11 cellular contexts compared by ENCODE assay signal in the genomic region with DNA sequence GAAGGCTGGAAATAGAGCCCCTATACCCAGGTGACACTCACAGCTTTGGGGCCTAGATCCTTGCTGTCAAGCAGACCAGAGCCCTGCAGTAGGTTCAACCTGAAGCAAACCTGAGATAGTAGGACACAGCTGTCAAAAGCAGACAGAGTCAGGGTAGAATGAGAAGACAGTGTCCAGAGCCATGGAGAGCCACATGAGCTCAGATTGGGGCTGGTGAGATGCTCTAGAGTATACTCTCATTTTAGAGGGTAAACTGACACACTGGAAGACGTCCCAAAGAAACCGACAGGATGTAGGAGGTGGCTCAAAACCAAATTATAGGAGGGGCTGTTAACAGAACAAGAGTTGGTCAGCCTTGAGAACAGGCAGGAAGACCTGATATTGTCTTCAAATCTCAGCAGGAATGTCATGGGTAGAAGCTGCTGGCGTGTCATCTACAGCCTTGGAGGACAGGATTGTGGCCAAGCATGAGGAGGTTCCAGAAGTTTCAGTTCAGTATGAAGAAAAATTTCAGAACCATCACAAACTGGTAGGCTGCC.
DNase-seq lines count a peak whose midpoint lies in the region; ATAC-seq and TF ChIP-seq lines count a peak whose summit lies in the region.
"Had no signal": no experiment of that assay in that cellular context is flagged by ENCODE, and none has a peak within 500 bp of the region (broad histone marks: within the 10 kb centered on the region; RNA-seq: fewer than 3 reads in every experiment).

No MANE protein-coding gene starts in this region.

- in situ Hi-C loops in GM13976 (cut with MboI; ENCODE audit: low sequenced_read_pairs, unreplicated experiment), result no loop called here
- in situ Hi-C loops in KBM-7 (cut with MboI; ENCODE audit: low pct_unique_long_range_greater_than_20kb, low sequenced_read_pairs), result no loop called here

- DNase-seq in GM13976 (ENCODE audit: low spot score) (peak; percentile 35), HL-60 (ENCODE audit: low read depth in 1 of 2, low spot score in 1 of 2) (no peak), KBM-7 (no peak), DMS153 (lab: John Stamatoyannopoulos, UW) (no peak), midbrain (lab: John Stamatoyannopoulos, UW) (no peak)
- DNase-seq in central memory CD8-positive, alpha-beta T cell (ENCODE audit: low spot score in 2 of 2), result no peak
- DNase-seq: left colon, NCI-H1694 treated with DMSO at 0.1 percent for 48 hours had no signal

- H3K4me3 ChIP-seq in HL-60 (replicated peaks; ENCODE audit: insufficient read depth, low read length) (no peak overlapping the region), skin epidermis (no peak overlapping the region)

- H3K9me3 Mint-ChIP-seq in central memory CD8-positive, alpha-beta T cell, result no peaks in the 10 kb centered on the region

- H3K4me1 Mint-ChIP-seq in central memory CD8-positive, alpha-beta T cell, result peaks cover 62% of the 10 kb centered on the region

- H3K27ac ChIP-seq in HL-60 (replicated peaks), result peak overlapping the region; percentile 93
- peak overlapping the region in 18 of 21 experiments; percentile 12 to 93 (median 74) for H3K27ac ChIP-seq in skin epidermis
- H3K27ac ChIP-seq: epithelial cell of prostate had no signal

- peak overlapping the region; percentile 86 for H3K4me3 Mint-ChIP-seq in central memory CD8-positive, alpha-beta T cell

- no peaks in the 10 kb centered on the region for H3K27me3 ChIP-seq in HL-60 (ENCODE audit: insufficient read depth, poor library complexity, severe bottlenecking)

- peak overlapping the region; percentile 84 for H3K27ac Mint-ChIP-seq in central memory CD8-positive, alpha-beta T cell (ENCODE audit: low read depth)

- no peak for ATAC-seq in central memory CD8-positive, alpha-beta T cell (replicated peaks; ENCODE audit: extremely low read depth, poor library complexity, severe bottlenecking)
- ATAC-seq in HG02938 (IDR thresholded peaks at IDR 0.05; ENCODE audit: unreplicated experiment), result no peak
- ATAC-seq: left colon had no signal

- no peak for TF ChIP-seq CTCF in GM13976 (IDR thresholded peaks at IDR 0.05; ENCODE audit: borderline replicate concordance, control extremely low read depth, extremely low read depth, insufficient read depth, missing control alignments)
- TF ChIP-seq CTCF in HL-60 (IDR thresholded peaks at IDR 0.05; ENCODE audit: insufficient read depth, low read length), result no peak

- H3K27me3 Mint-ChIP-seq in central memory CD8-positive, alpha-beta T cell, result no peaks in the 10 kb centered on the region

- H3K36me3 Mint-ChIP-seq in central memory CD8-positive, alpha-beta T cell (ENCODE audit: insufficient read depth), result peaks cover 23% of the 10 kb centered on the region
